17 cellular contexts compared by ENCODE assay signal in genomic region chr19:10070730-10071446, GRCh38. TPM values are rescaled to one million over a fixed set of nuclear protein-coding genes. Genes with fewer than 3 reads are reported as not detected.
DNase-seq lines count a peak whose midpoint lies in the region; ATAC-seq and TF ChIP-seq lines count a peak whose summit lies in the region.
"Had no signal": no experiment of that assay in that cellular context is flagged by ENCODE, and none has a peak within 500 bp of the region (broad histone marks: within the 10 kb centered on the region; RNA-seq: fewer than 3 reads in every experiment).

No MANE protein-coding gene starts in this region.

- H2BK5ac ChIP-seq in neuronal stem cell (ENCODE audit: low read length), result no peak overlapping the region

- no peak overlapping the region for H3K4me3 ChIP-seq in NB4 (ENCODE audit: low read depth, low read length)
- H3K4me3 ChIP-seq in neuronal stem cell (ENCODE audit: low read length in 2 of 2), result no peak overlapping the region
- no peak overlapping the region for H3K4me3 ChIP-seq in adrenal gland
- H3K4me3 ChIP-seq: GM12878, GM23248, SK-N-MC had no signal

- H2AK5ac ChIP-seq in neuronal stem cell (ENCODE audit: low read depth, low read length), result peak overlapping the region; percentile 37

- H3K4me1 ChIP-seq in neuronal stem cell (ENCODE audit: control insufficient read depth in 2 of 2, insufficient read depth in 1 of 2, low read depth in 1 of 2, low read length in 2 of 2), result peaks cover 0 to 2% of the 10 kb centered on the region in 2 donors
- no peaks in the 10 kb centered on the region for H3K4me1 ChIP-seq in adrenal gland (replicated peaks in 1 of 2)

- peak; percentile 50 for DNase-seq in NB4 (ENCODE audit: low read depth)
- peak; percentile 83 for DNase-seq in iPS-NIHi7 (ENCODE audit: extremely low spot score)
- DNase-seq in neuronal stem cell (ENCODE audit: low spot score), result no peak
- DNase-seq in adrenal gland, result no peak
- DNase-seq: GDM1, GM23248, HFFc6, NCI-H1092, NCI-H146, NCI-H2081 treated with DMSO at 0.1 percent for 48 hours, NCI-H510A treated with DMSO at 0.1 percent for 48 hours had no signal

- H3K27me3 ChIP-seq in neuronal stem cell (ENCODE audit: control insufficient read depth in 3 of 3, insufficient read depth in 3 of 3, low read depth in 1 of 3, low read length in 3 of 3) (peaks cover 0 to 5% (median 1%) of the 10 kb centered on the region in 3 experiments), adrenal gland (no peaks in the 10 kb centered on the region)

- H2BK12ac ChIP-seq in neuronal stem cell (ENCODE audit: low read length), result no peak overlapping the region

- WGBS in neuronal stem cell (ENCODE audit: extremely low coverage in 2 of 2, insufficient read length in 2 of 2, insufficient replicate concordance in 1 of 2), 2 donors, result no CpG with 5 or more reads among the region's 22 CpGs
- WGBS in adrenal gland, 4 donors, result 70 to 78% (median 75%) methylated on average over 14 to 22 of the region's 22 CpGs

- H3K9ac ChIP-seq in neuronal stem cell (ENCODE audit: low read depth, low read length, poor library complexity), result no peak overlapping the region
- H3K9ac ChIP-seq: GM23248 had no signal

- TF ChIP-seq CTCF in NB4 (IDR thresholded peaks at IDR 0.05; ENCODE audit: low read depth, low read length) (no peak), adrenal gland (IDR thresholded peaks at IDR 0.05) (no peak)

- H3K18ac ChIP-seq in neuronal stem cell (ENCODE audit: low read length), result peak overlapping the region; percentile 48

- H2BK120ac ChIP-seq in neuronal stem cell (ENCODE audit: low read depth, low read length), result no peak overlapping the region

- no peak overlapping the region for H4K91ac ChIP-seq in neuronal stem cell (ENCODE audit: low read depth, low read length, poor library complexity)

- H2AFZ ChIP-seq in neuronal stem cell (ENCODE audit: low read length), result peak overlapping the region; percentile 17
- H2AFZ ChIP-seq: GM23248 had no signal

- H3K4me2 ChIP-seq in neuronal stem cell (ENCODE audit: insufficient read depth, low read length, poor library complexity, severe bottlenecking), result no peak overlapping the region

- H3K27ac ChIP-seq in neuronal stem cell (replicated peaks; ENCODE audit: low read length), result no peak overlapping the region
- no peak overlapping the region for H3K27ac ChIP-seq in adrenal gland
- H3K27ac ChIP-seq: C4-2B, GM23248, SK-N-MC had no signal

- TF ChIP-seq POLR2A in NB4 (IDR thresholded peaks at IDR 0.05; ENCODE audit: extremely low read depth, insufficient read length) (no peak), adrenal gland (IDR thresholded peaks at IDR 0.05) (no peak)

- H3K4ac ChIP-seq in neuronal stem cell (ENCODE audit: low read length), result no peak overlapping the region

- peak overlapping the region; percentile 43 for H3K23ac ChIP-seq in neuronal stem cell (ENCODE audit: low read depth, low read length, poor library complexity)

- H2BK15ac ChIP-seq in neuronal stem cell (ENCODE audit: low read length), result no peak overlapping the region

- intact Hi-C loops in adrenal gland (cut with DNase I), result no loop called here

- no peak for ATAC-seq in GM21390 (IDR thresholded peaks at IDR 0.05; ENCODE audit: unreplicated experiment)
- ATAC-seq: GM12878 had no signal

- H3K36me3 ChIP-seq in neuronal stem cell (replicated peaks in 1 of 2; ENCODE audit: control insufficient read depth in 2 of 2, insufficient read depth in 2 of 2, low read length in 2 of 2), result no peaks in the 10 kb centered on the region
- no peaks in the 10 kb centered on the region for H3K36me3 ChIP-seq in adrenal gland (replicated peaks in 1 of 2)

- H3K79me1 ChIP-seq in neuronal stem cell (ENCODE audit: low read depth, low read length), result peaks cover 2% of the 10 kb centered on the region

- H3K9me3 ChIP-seq in neuronal stem cell (replicated peaks in 1 of 2; ENCODE audit: control insufficient read depth in 2 of 2, insufficient read depth in 1 of 2, low read depth in 1 of 2, low read length in 2 of 2) (peaks cover 0 to 3% of the 10 kb centered on the region in 2 donors), adrenal gland (replicated peaks in 1 of 3) (peaks cover 0 to 4% (median 0%) of the 10 kb centered on the region in 3 donors)

- H3K14ac ChIP-seq in neuronal stem cell (ENCODE audit: low read length), result peak overlapping the region; percentile 38

- H4K8ac ChIP-seq in neuronal stem cell (ENCODE audit: low read depth, low read length), result no peak overlapping the region

RNA-seq across cellular contexts. Expression of gene SHFL, which starts 15.2 kb away (rescaled TPM):
- 0.77 TPM for polyA plus RNA-seq in neuronal stem cell (2013, experiment 1 of 2)
- 0.71 TPM for polyA plus RNA-seq in neuronal stem cell (2013, experiment 2 of 2)
- total RNA-seq in adrenal gland, result 10 to 100 TPM; 27.9 to 50.6 (median 42.3) TPM
- 100 to 1,000 TPM in 1 of 3 donors, 10 to 100 TPM in 2; 18.6 to 116 (median 85.5) TPM for polyA plus RNA-seq in adrenal gland

RNA-seq across cellular contexts. Expression of gene ANGPTL6, which starts 31.6 kb away (rescaled TPM):
- not detected for polyA plus RNA-seq in neuronal stem cell (2013, experiment 1 of 2)
- not detected for polyA plus RNA-seq in neuronal stem cell (2013, experiment 2 of 2)
- total RNA-seq in adrenal gland, result 1 to 10 TPM in 3 of 8 donors, under 1 TPM in 5; 0.12 to 3.2 (median 0.48) TPM
- 1 to 10 TPM in 2 of 3 donors, under 1 TPM in 1; 0.16 to 1.9 (median 1.5) TPM for polyA plus RNA-seq in adrenal gland
- total RNA-seq: A673, MCF 10A had no signal

RNA-seq across cellular contexts. Expression of gene PPAN, which starts 35.3 kb away (rescaled TPM):
- polyA plus RNA-seq in neuronal stem cell (2013, experiment 1 of 2), result 16.9 TPM
- 18.4 TPM for polyA plus RNA-seq in neuronal stem cell (2013, experiment 2 of 2)
- total RNA-seq in adrenal gland, result 10 to 100 TPM; 18.2 to 44.8 (median 28.8) TPM
- 10 to 100 TPM; 21.2 to 98.7 (median 68.0) TPM for polyA plus RNA-seq in adrenal gland

RNA-seq across cellular contexts. Expression of gene P2RY11, which starts 40.6 kb away (rescaled TPM):
- polyA plus RNA-seq in neuronal stem cell (2013, experiment 1 of 2), result 4.2 TPM
- polyA plus RNA-seq in neuronal stem cell (2013, experiment 2 of 2), result 3.9 TPM
- 10 to 100 TPM in 1 of 8 donors, 1 to 10 TPM in 7; 2.0 to 10.5 (median 6.5) TPM for total RNA-seq in adrenal gland
- 10 to 100 TPM in 2 of 3 donors, under 1 TPM in 1; 0.77 to 21.5 (median 13.0) TPM for polyA plus RNA-seq in adrenal gland

RNA-seq across cellular contexts. Expression of gene EIF3G, which starts 48.8 kb away (rescaled TPM):
- polyA plus RNA-seq in neuronal stem cell (2013, experiment 1 of 2), result 165 TPM
- polyA plus RNA-seq in neuronal stem cell (2013, experiment 2 of 2), result 159 TPM
- total RNA-seq in adrenal gland, result 100 to 1,000 TPM; 177 to 341 (median 266) TPM
- polyA plus RNA-seq in adrenal gland, result 100 to 1,000 TPM; 205 to 225 (median 206) TPM

Comparison
In these comparisons a context has a peak if more than half of its experiments do, and no peak if none do; other contexts are left out.
1. DNase-seq: peak in NB4 (single experiment) and iPS-NIHi7 (single experiment); none in neuronal stem cell (single experiment) and adrenal gland (0 of 7).